In genomic region chr2:23468384-23469141, GRCh38 we compare ENCODE assay signal across 24 cellular contexts.
"Had no signal": no experiment of that assay in that cellular context is flagged by ENCODE, and none has a peak within 500 bp of the region (broad histone marks: within the 10 kb centered on the region; RNA-seq: fewer than 3 reads in every experiment).

No MANE protein-coding gene starts in this region.

- DNase-seq: activated B cell treated with CpG ODN at 0.5 μM for 24 hours; activated CD4-positive, alpha-beta memory T cell treated with anti-CD3 and anti-CD28 coated beads, Interleukin-2, amount 10 ng/mL, durations not matched to agents 7 days and 5 days; activated CD4-positive, alpha-beta T cell treated with anti-CD3 and anti-CD28 coated beads for 36 hours; activated CD4-positive, alpha-beta T cell treated with anti-CD3 and anti-CD28 coated beads, Interleukin-2, amount 50 U/mL, for 1 hour; activated gamma-delta T cell; activated naive CD4-positive, alpha-beta T cell treated with anti-CD3 and anti-CD28 coated beads for 36 hours; activated T-cell treated with anti-CD3 and anti-CD28 coated beads for 4 hours; activated T-cell treated with anti-CD3 and anti-CD28 coated beads, Interleukin-2, amount 50 U/mL, for 48 hours; brain microvascular endothelial cell; NCI-H1092; NCI-H1417; NCI-H1930; NCI-H2171; NCI-H2227 treated with DMSO at 0.1 percent for 48 hours; NCI-H446 treated with DMSO at 0.1 percent for 48 hours; NCI-H526 treated with DMSO at 0.1 percent for 48 hours; NCI-H82; SIG-M5; T-helper 17 cell; T-helper 9 cell had no signal

- H3K9me3 Mint-ChIP-seq: activated B cell treated with CpG ODN at 0.5 μM for 24 hours; activated CD4-positive, alpha-beta memory T cell treated with anti-CD3 and anti-CD28 coated beads, Interleukin-2, amount 10 ng/mL, durations not matched to agents 7 days and 5 days; activated naive CD4-positive, alpha-beta T cell treated with anti-CD3 and anti-CD28 coated beads for 36 hours; activated T-helper 17 cell treated with anti-CD3 and anti-CD28 coated beads, Interleukin-2, amount 50 U/mL, for 72 hours had no signal

- H3K9ac ChIP-seq: KMS-11 had no signal

- H3K36me3 Mint-ChIP-seq: activated naive CD8-positive, alpha-beta T cell had no signal

- H3K27ac ChIP-seq: brain microvascular endothelial cell, cardiac muscle cell, KMS-11 had no signal

- H3K4me3 Mint-ChIP-seq: activated B cell treated with CpG ODN at 0.5 μM for 24 hours; activated CD4-positive, alpha-beta memory T cell treated with anti-CD3 and anti-CD28 coated beads, Interleukin-2, amount 10 ng/mL, durations not matched to agents 7 days and 5 days; activated CD4-positive, alpha-beta T cell treated with anti-CD3 and anti-CD28 coated beads for 36 hours; activated naive CD4-positive, alpha-beta T cell treated with anti-CD3 and anti-CD28 coated beads for 36 hours; activated naive CD8-positive, alpha-beta T cell; activated T-helper 17 cell treated with anti-CD3 and anti-CD28 coated beads, Interleukin-2, amount 50 U/mL, for 72 hours; T-helper 17 cell had no signal

- H3K27me3 Mint-ChIP-seq: activated B cell treated with CpG ODN at 0.5 μM for 24 hours had no signal

- H3K4me1 Mint-ChIP-seq: activated B cell treated with CpG ODN at 0.5 μM for 24 hours; activated CD4-positive, alpha-beta memory T cell treated with anti-CD3 and anti-CD28 coated beads, Interleukin-2, amount 10 ng/mL, durations not matched to agents 7 days and 5 days; activated CD4-positive, alpha-beta T cell treated with anti-CD3 and anti-CD28 coated beads for 36 hours; activated T-helper 17 cell treated with anti-CD3 and anti-CD28 coated beads, Interleukin-2, amount 50 U/mL, for 72 hours had no signal

- H3K27ac Mint-ChIP-seq: activated B cell treated with CpG ODN at 0.5 μM for 24 hours; activated CD4-positive, alpha-beta memory T cell treated with anti-CD3 and anti-CD28 coated beads, Interleukin-2, amount 10 ng/mL, durations not matched to agents 7 days and 5 days; activated CD4-positive, alpha-beta T cell treated with anti-CD3 and anti-CD28 coated beads for 36 hours; activated naive CD4-positive, alpha-beta T cell treated with anti-CD3 and anti-CD28 coated beads for 36 hours; activated naive CD8-positive, alpha-beta T cell; activated T-helper 17 cell treated with anti-CD3 and anti-CD28 coated beads, Interleukin-2, amount 50 U/mL, for 72 hours; T-helper 17 cell had no signal

- ATAC-seq: activated CD4-positive, alpha-beta T cell treated with anti-CD3 and anti-CD28 coated beads for 36 hours; activated T-helper 17 cell treated with anti-CD3 and anti-CD28 coated beads, Interleukin-2, amount 50 U/mL, for 72 hours; T-helper 17 cell had no signal

- H3K4me3 ChIP-seq: cardiac muscle cell had no signal

- H3K27me3 ChIP-seq: brain microvascular endothelial cell, cardiac muscle cell had no signal

- H3K36me3 ChIP-seq: brain microvascular endothelial cell, cardiac muscle cell had no signal
